Comparison of ENCODE assay signal across 25 cellular contexts in the genomic region with DNA sequence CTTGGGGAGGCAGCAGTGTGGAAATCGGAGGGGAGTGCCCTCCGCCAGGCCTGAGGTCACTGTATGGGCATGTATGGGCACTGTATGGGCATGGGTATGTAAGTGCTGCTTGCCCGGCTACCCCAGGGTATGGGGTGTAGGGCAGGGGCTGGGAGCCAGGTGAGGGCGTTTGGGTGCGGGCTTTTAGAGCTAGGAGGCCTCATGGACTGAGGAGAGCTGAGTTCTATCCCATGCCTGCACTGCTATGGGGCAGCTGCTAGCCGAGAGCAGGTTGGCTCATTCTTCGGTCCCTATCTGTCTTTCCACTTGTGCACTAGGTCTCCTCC. TPM values are rescaled to one million over a fixed set of nuclear protein-coding genes. Genes with fewer than 3 reads are reported as not detected.
"Had no signal": no experiment of that assay in that cellular context is flagged by ENCODE, and none has a peak within 500 bp of the region (broad histone marks: within the 10 kb centered on the region; RNA-seq: fewer than 3 reads in every experiment).

No MANE protein-coding gene starts in this region.

- H3K4me3 ChIP-seq: ovary, sigmoid colon, thyroid gland had no signal

- ATAC-seq: left lobe of liver had no signal

- H3K27ac ChIP-seq: breast epithelium, epithelial cell of prostate, ovary, sigmoid colon, spleen, thyroid gland had no signal

- H3K27me3 ChIP-seq: ovary had no signal

- H3K9me3 Mint-ChIP-seq: activated naive CD4-positive, alpha-beta T cell treated with anti-CD3 and anti-CD28 coated beads, Interleukin-2, amount 50 U/mL, for 72 hours; neural crest cell had no signal

- H3K36me3 ChIP-seq: breast epithelium, ovary, sigmoid colon, spleen, thyroid gland had no signal

- H3K4me3 Mint-ChIP-seq: activated CD8-positive, alpha-beta T cell treated with anti-CD3 and anti-CD28 coated beads, Interleukin-2, amount 10 ng/mL, durations not matched to agents 7 days and 5 days; neural crest cell had no signal

- H3K27ac Mint-ChIP-seq: activated CD8-positive, alpha-beta T cell treated with anti-CD3 and anti-CD28 coated beads, Interleukin-2, amount 10 ng/mL, durations not matched to agents 7 days and 5 days; activated naive CD4-positive, alpha-beta T cell treated with anti-CD3 and anti-CD28 coated beads, Interleukin-2, amount 50 U/mL, for 72 hours had no signal

- H3K4me1 Mint-ChIP-seq: neural crest cell had no signal

- DNase-seq: activated CD4-positive, alpha-beta T cell treated with anti-CD3 and anti-CD28 coated beads for 4 hours; activated CD8-positive, alpha-beta memory T cell treated with anti-CD3 and anti-CD28 coated beads, Interleukin-2, amount 50 U/mL, for 4 hours; activated CD8-positive, alpha-beta T cell treated with anti-CD3 and anti-CD28 coated beads, Interleukin-2, amount 10 ng/mL, durations not matched to agents 7 days and 5 days; activated effector memory CD4-positive, alpha-beta T cell treated with anti-CD3 and anti-CD28 coated beads, Interleukin-2, amount 50 U/mL, for 16 hours; activated T-cell treated with anti-CD3 and anti-CD28 coated beads, Interleukin-2, amount 50 U/mL, for 48 hours; anterior cingulate cortex; cerebellar nuclear complex; effector memory CD4-positive, alpha-beta T cell; hippocampal formation; midbrain; ovary; sigmoid colon; T-helper 2 cell; thyroid gland had no signal

- H3K36me3 Mint-ChIP-seq: activated naive CD4-positive, alpha-beta T cell treated with anti-CD3 and anti-CD28 coated beads, Interleukin-2, amount 50 U/mL, for 72 hours had no signal

- H3K4me1 ChIP-seq: breast epithelium had no signal

- H3K9me3 ChIP-seq: breast epithelium, ovary, sigmoid colon, spleen, thyroid gland had no signal

RNA-seq across cellular contexts. Expression of gene PKLR, which starts 5.3 kb away (rescaled TPM):
- total RNA-seq: activated CD8-positive, alpha-beta T cell treated with anti-CD3 and anti-CD28 coated beads, Interleukin-2, amount 10 ng/mL, durations not matched to agents 7 days and 5 days; frontal cortex; lung microvascular endothelial cell; myocyte; neural crest cell; pulmonary artery endothelial cell; sigmoid colon; thyroid gland; urinary bladder had no signal
- polyA plus RNA-seq: ovary, urinary bladder had no signal
